In the genomic region with DNA sequence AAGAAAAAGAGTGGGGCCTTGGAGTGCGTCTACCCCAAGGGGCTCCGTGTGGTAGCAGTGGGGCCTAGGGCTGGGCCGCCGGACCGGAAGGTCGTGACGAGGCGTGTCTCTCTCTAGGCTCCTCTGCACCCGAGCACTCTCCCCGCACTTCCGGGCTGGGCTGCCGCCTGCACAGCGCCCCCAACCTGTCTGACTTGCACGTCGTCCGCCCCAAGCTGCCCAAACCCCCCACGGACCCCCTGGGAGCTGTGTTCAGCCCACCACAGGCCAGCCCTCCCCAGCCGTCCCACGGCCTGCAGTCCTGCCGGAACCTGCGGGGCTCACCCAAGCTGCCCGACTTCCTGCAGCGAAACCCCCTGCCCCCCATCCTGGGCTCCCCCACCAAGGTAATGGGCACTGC, we compare ENCODE assay signal across 1 cellular context.
TF ChIP-seq lines count a peak whose summit lies in the region.

No MANE protein-coding gene starts in this region.

TF ChIP-seq in GM23338, 12 proteins besides CTCF, POLR2A, EP300 and RAD21 (continued from another document):
- TF ChIP-seq ZNF331 (CRISPR knock-in tag; IDR thresholded peaks at IDR 0.05; ENCODE audit: low read depth) (no peak), NANOG (IDR thresholded peaks at IDR 0.05; ENCODE audit: borderline replicate concordance) (no peak)
